12 cellular contexts compared by ENCODE assay signal in the genomic region with DNA sequence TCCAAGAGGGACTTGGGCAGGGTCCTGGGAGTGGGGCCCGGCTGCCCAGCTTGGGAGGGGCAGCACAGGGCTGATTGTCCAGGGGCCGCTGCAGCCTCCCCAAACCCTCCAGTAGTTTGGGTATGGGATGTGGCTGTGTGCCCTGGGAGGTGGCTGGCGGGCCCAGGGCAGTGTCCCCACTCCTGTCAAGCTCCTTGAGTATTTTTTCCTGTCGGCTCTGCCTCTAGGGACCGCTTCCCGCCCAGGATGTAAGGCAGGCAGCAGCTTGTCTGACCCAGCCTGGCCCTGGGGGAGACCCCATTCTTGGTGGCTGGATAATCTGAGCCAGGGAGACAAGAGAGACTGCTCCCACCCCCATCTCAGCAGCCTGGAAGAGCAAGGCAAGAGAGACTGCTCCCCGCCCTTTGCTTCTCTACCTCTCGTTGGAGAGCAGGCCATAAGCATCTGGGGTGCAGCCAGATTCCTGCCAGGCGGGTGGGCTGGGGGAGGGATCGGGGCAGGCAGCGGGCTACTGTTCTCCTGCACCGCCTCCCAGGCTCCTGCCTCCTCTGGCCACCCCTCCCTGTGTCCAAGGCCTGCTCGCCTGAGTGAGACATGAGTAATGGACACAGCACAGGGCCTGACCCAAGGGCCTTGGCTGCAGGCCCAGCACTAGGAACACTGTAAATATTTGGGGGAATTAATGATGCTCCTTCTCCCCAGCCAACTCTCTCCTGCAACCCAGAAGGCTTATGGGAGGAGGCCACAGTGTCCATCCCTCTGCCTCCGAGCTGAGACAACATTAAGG. TPM values are rescaled to one million over a fixed set of nuclear protein-coding genes. Genes with fewer than 3 reads are reported as not detected.
DNase-seq lines count a peak whose midpoint lies in the region; ATAC-seq and TF ChIP-seq lines count a peak whose summit lies in the region.
"Had no signal": no experiment of that assay in that cellular context is flagged by ENCODE, and none has a peak within 500 bp of the region (broad histone marks: within the 10 kb centered on the region; RNA-seq: fewer than 3 reads in every experiment).

No MANE protein-coding gene starts in this region.

- H3K27ac ChIP-seq in endodermal cell (ENCODE audit: low read depth, low read length) (no peak overlapping the region), lower lobe of right lung (peak overlapping the region; percentile 85), uterus (peak overlapping the region; percentile 11 to 48)

- H3K27me3 ChIP-seq in endodermal cell (ENCODE audit: control insufficient read depth, insufficient read depth, low read length, poor library complexity, severe bottlenecking) (no peaks in the 10 kb centered on the region), lower lobe of right lung (ENCODE audit: low read depth) (no peaks in the 10 kb centered on the region), uterus (no peaks in the 10 kb centered on the region)
- H3K27me3 ChIP-seq: tibial nerve had no signal

- H3K27me3 Mint-ChIP-seq in endodermal cell (ENCODE audit: insufficient read depth) = peaks cover 5% of the 10 kb centered on the region

- H3K9ac ChIP-seq in endodermal cell (ENCODE audit: extremely low read depth, low read length, poor library complexity, severe bottlenecking) = no peak overlapping the region

- H3K4me3 ChIP-seq in endodermal cell (ENCODE audit: low read length) = no peak overlapping the region
- H3K4me3 ChIP-seq in lower lobe of right lung = no peak overlapping the region
- H3K4me3 ChIP-seq in uterus = no peak overlapping the region
- H3K4me3 ChIP-seq: GM12878, tibial nerve had no signal

- H3K36me3 ChIP-seq in endodermal cell (ENCODE audit: control insufficient read depth, insufficient read depth, low read length) (no peaks in the 10 kb centered on the region), lower lobe of right lung (no peaks in the 10 kb centered on the region), uterus (no peaks in the 10 kb centered on the region)
- H3K36me3 ChIP-seq: tibial nerve had no signal

- H3K4me1 ChIP-seq in endodermal cell (ENCODE audit: control insufficient read depth, insufficient read depth, low read length) = peaks cover 16% of the 10 kb centered on the region
- H3K4me1 ChIP-seq in lower lobe of right lung = peaks cover 52% of the 10 kb centered on the region
- peaks cover 0 to 15% of the 10 kb centered on the region in 2 donors for H3K4me1 ChIP-seq in uterus

- H3K4me3 Mint-ChIP-seq in endodermal cell = peak overlapping the region; percentile 12

- no peak overlapping the region for H3K27ac Mint-ChIP-seq in endodermal cell

- ATAC-seq in lower lobe of right lung = peak; percentile 81 to 84
- ATAC-seq: GM12878 had no signal

- no peak for TF ChIP-seq POLR2A in uterus (IDR thresholded peaks at IDR 0.05)

- WGBS in endodermal cell (ENCODE audit: insufficient coverage in 1 of 2, insufficient read length in 1 of 2), 2 experiments = 89 to 100% methylated on average over 1 to 14 of the region's 14 CpGs

- H3K9me3 ChIP-seq in endodermal cell (ENCODE audit: control insufficient read depth, low read length) (no peaks in the 10 kb centered on the region), lower lobe of right lung (no peaks in the 10 kb centered on the region), uterus (no peaks in the 10 kb centered on the region)
- H3K9me3 ChIP-seq: tibial nerve had no signal

- TF ChIP-seq CTCF in endodermal cell (conservative IDR thresholded peaks at IDR 0.05) (no peak), lower lobe of right lung (IDR thresholded peaks at IDR 0.05) (no peak), uterus (IDR thresholded peaks at IDR 0.05) (no peak)

- DNase-seq in activated effector memory CD4-positive, alpha-beta T cell treated with anti-CD3 and anti-CD28 coated beads, Interleukin-2, amount 50 U/mL, for 16 hours = peak; percentile 44
- DNase-seq in activated effector memory CD4-positive, alpha-beta T cell treated with Interleukin-2 at 50 U/mL for 16 hours = no peak
- DNase-seq in endodermal cell = no peak
- peak; percentile 85 for DNase-seq in lower lobe of right lung
- DNase-seq in uterus = peak; percentile 74 to 78
- no peak for DNase-seq in cortex of kidney (lab: John Stamatoyannopoulos, UW)
- DNase-seq in NCI-H2107 (lab: John Stamatoyannopoulos, UW) = no peak
- no peak for DNase-seq in HUDEP-2 (lab: John Stamatoyannopoulos, UW; ENCODE audit: unreplicated experiment in 76 of 76)
- DNase-seq: hippocampal formation, small intestine had no signal

- intact Hi-C loops in lower lobe of right lung (cut with DNase I) = no loop called here
- intact Hi-C loops in uterus (cut with DNase I; ENCODE audit: low total_unique reads) = no loop called here

- H3K4me1 Mint-ChIP-seq in endodermal cell = peaks cover 32% of the 10 kb centered on the region

- H3K9me3 Mint-ChIP-seq in endodermal cell = no peaks in the 10 kb centered on the region

- no peaks in the 10 kb centered on the region for H3K36me3 Mint-ChIP-seq in endodermal cell (ENCODE audit: low read depth)

RNA-seq across cellular contexts. Expression of a gene that starts 18.4 kb away (rescaled TPM):
- total RNA-seq in endodermal cell (10 to 100 TPM; 16.6 to 21.7 TPM), lower lobe of right lung (162 TPM), uterus (10 to 100 TPM; 14.3 to 73.1 (median 33.4) TPM)
- polyA plus RNA-seq in endodermal cell (2013, experiment 1 of 2) = 12.1 TPM
- polyA plus RNA-seq in endodermal cell (2013, experiment 2 of 2) = 14.6 TPM

RNA-seq across cellular contexts. Expression of a gene that starts 42.5 kb away (rescaled TPM):
- total RNA-seq in endodermal cell = 1 to 10 TPM in 1 of 2 donors, under 1 TPM in 1; 0.58 to 1.4 TPM
- polyA plus RNA-seq in endodermal cell (2013, experiment 1 of 2) = 1.2 TPM
- polyA plus RNA-seq in endodermal cell (2013, experiment 2 of 2) = 1.5 TPM
- total RNA-seq in lower lobe of right lung = 0.38 TPM
- under 1 TPM in 1 of 4 donors, not detected in 3; 0.28 TPM for total RNA-seq in uterus
- total RNA-seq: GM12878 had no signal
- polyA plus RNA-seq: GM12878 had no signal

RNA-seq across cellular contexts. Expression of a gene that starts 57.6 kb away (rescaled TPM):
- 10 to 100 TPM; 23.0 to 24.2 TPM for total RNA-seq in endodermal cell
- 24.0 TPM for polyA plus RNA-seq in endodermal cell (2013, experiment 1 of 2)
- 20.7 TPM for polyA plus RNA-seq in endodermal cell (2013, experiment 2 of 2)
- 35.7 TPM for total RNA-seq in lower lobe of right lung
- total RNA-seq in uterus = 10 to 100 TPM; 12.9 to 62.6 (median 32.4) TPM

Comparison
In these comparisons a context has a peak if more than half of its experiments do, and no peak if none do; other contexts are left out.
1. DNase-seq: peak in activated effector memory CD4-positive, alpha-beta T cell treated with anti-CD3 and anti-CD28 coated beads, Interleukin-2, amount 50 U/mL, for 16 hours (single experiment), lower lobe of right lung (single experiment) and uterus (2 of 2); none in activated effector memory CD4-positive, alpha-beta T cell treated with Interleukin-2 at 50 U/mL for 16 hours (single experiment), endodermal cell (single experiment), cortex of kidney (single experiment), NCI-H2107 (single experiment) and HUDEP-2 (0 of 76).